Comparison of ENCODE assay signal across 15 cellular contexts in the genomic region with DNA sequence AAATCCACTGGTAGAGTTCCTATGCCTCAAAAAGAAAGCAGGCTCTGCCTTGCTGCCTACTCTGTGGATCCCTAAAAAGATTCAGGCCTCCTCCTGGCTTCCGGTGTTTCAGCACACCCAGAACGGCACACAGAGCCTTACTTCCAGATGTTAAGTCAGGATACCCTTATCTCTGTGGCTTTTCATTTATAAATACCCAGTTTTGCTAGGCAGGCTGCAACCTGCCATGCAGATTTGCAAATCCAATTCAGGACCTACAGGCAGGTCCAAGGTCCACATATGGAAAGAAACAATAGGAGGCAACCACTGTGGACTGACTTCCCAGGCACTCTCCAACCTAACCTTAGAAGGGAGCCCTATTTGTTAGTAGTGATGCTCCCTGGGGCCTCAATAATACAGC. TPM values are rescaled to one million over a fixed set of nuclear protein-coding genes. Genes with fewer than 3 reads are reported as not detected.
"Had no signal": no experiment of that assay in that cellular context is flagged by ENCODE, and none has a peak within 500 bp of the region (broad histone marks: within the 10 kb centered on the region; RNA-seq: fewer than 3 reads in every experiment).

No MANE protein-coding gene starts in this region.

- H3K4me1 Mint-ChIP-seq: activated naive CD4-positive, alpha-beta T cell treated with anti-CD3 and anti-CD28 coated beads, Interleukin-2, amount 50 U/mL, for 24 hours had no signal

- H3K9me3 Mint-ChIP-seq: activated B cell treated with CpG ODN at 0.5 μM for 24 hours; activated CD4-positive, alpha-beta T cell treated with anti-CD3 and anti-CD28 coated beads, Interleukin-2, amount 10 ng/mL, durations not matched to agents 7 days and 5 days; activated naive CD4-positive, alpha-beta T cell treated with anti-CD3 and anti-CD28 coated beads, Interleukin-2, amount 50 U/mL, for 24 hours; central memory CD8-positive, alpha-beta T cell; neural crest cell; stimulated activated naive CD8-positive, alpha-beta T cell treated with anti-CD3 and anti-CD28 coated beads, Interleukin-15, amount 100 ng/mL, for 72 hours had no signal

- ATAC-seq: foreskin keratinocyte; left ventricle myocardium superior; stimulated activated naive CD8-positive, alpha-beta T cell treated with anti-CD3 and anti-CD28 coated beads, Interleukin-15, amount 100 ng/mL, for 72 hours had no signal

- H3K4me3 Mint-ChIP-seq: activated B cell treated with CpG ODN at 0.5 μM for 24 hours; activated CD4-positive, alpha-beta T cell treated with anti-CD3 and anti-CD28 coated beads, Interleukin-2, amount 10 ng/mL, durations not matched to agents 7 days and 5 days; activated naive CD4-positive, alpha-beta T cell treated with anti-CD3 and anti-CD28 coated beads, Interleukin-2, amount 50 U/mL, for 24 hours; central memory CD8-positive, alpha-beta T cell; neural crest cell; stimulated activated naive CD8-positive, alpha-beta T cell treated with anti-CD3 and anti-CD28 coated beads, Interleukin-15, amount 100 ng/mL, for 72 hours had no signal

- H3K27ac Mint-ChIP-seq: activated B cell treated with CpG ODN at 0.5 μM for 24 hours; activated CD4-positive, alpha-beta T cell treated with anti-CD3 and anti-CD28 coated beads, Interleukin-2, amount 10 ng/mL, durations not matched to agents 7 days and 5 days; stimulated activated naive CD8-positive, alpha-beta T cell treated with anti-CD3 and anti-CD28 coated beads, Interleukin-15, amount 100 ng/mL, for 72 hours had no signal

- H3K27ac ChIP-seq: esophagus squamous epithelium, foreskin keratinocyte, ovary, thoracic aorta had no signal

- H3K36me3 ChIP-seq: ovary had no signal

- H3K9me3 ChIP-seq: esophagus squamous epithelium, ovary, thoracic aorta had no signal

- H3K27me3 Mint-ChIP-seq: activated B cell treated with CpG ODN at 0.5 μM for 24 hours; activated CD4-positive, alpha-beta T cell treated with anti-CD3 and anti-CD28 coated beads, Interleukin-2, amount 10 ng/mL, durations not matched to agents 7 days and 5 days; activated naive CD4-positive, alpha-beta T cell treated with anti-CD3 and anti-CD28 coated beads, Interleukin-2, amount 50 U/mL, for 24 hours; central memory CD8-positive, alpha-beta T cell; stimulated activated naive CD8-positive, alpha-beta T cell treated with anti-CD3 and anti-CD28 coated beads, Interleukin-15, amount 100 ng/mL, for 72 hours had no signal

- H3K4me1 ChIP-seq: esophagus squamous epithelium, foreskin keratinocyte had no signal

- H3K27me3 ChIP-seq: esophagus squamous epithelium, foreskin keratinocyte, ovary had no signal

- DNase-seq: activated B cell treated with CpG ODN at 0.5 μM for 24 hours; activated CD4-positive, alpha-beta T cell treated with anti-CD3 and anti-CD28 coated beads, Interleukin-2, amount 10 ng/mL, durations not matched to agents 7 days and 5 days; esophagus squamous epithelium; left ventricle myocardium superior; mesenchymal stem cell; ovary; stimulated activated CD4-positive, alpha-beta T cell treated with anti-CD3 and anti-CD28 coated beads, Interleukin-15, amount 100 ng/mL, for 24 hours; stimulated activated CD4-positive, alpha-beta T cell treated with anti-CD3 and anti-CD28 coated beads, Interleukin-4, amount 100 ng/mL, for 24 hours; stimulated activated naive CD8-positive, alpha-beta T cell treated with anti-CD3 and anti-CD28 coated beads, Interleukin-15, amount 100 ng/mL, for 72 hours; T1000 had no signal

- H3K4me3 ChIP-seq: esophagus squamous epithelium, ovary, thoracic aorta had no signal

RNA-seq across cellular contexts. Expression of a gene that starts 30.8 kb away (rescaled TPM):
- total RNA-seq: thoracic aorta had no signal
